Comparison of ENCODE assay signal across 9 cellular contexts in genomic region chr12:131850856-131851559, GRCh38. TPM values are rescaled to one million over a fixed set of nuclear protein-coding genes. Genes with fewer than 3 reads are reported as not detected.
DNase-seq lines count a peak whose midpoint lies in the region; ATAC-seq and TF ChIP-seq lines count a peak whose summit lies in the region.
"Had no signal": no experiment of that assay in that cellular context is flagged by ENCODE, and none has a peak within 500 bp of the region (broad histone marks: within the 10 kb centered on the region; RNA-seq: fewer than 3 reads in every experiment).

No MANE protein-coding gene starts in this region.

- peak overlapping the region; percentile 33 for H3K4me3 ChIP-seq in rectal smooth muscle tissue (ENCODE audit: low read length)

- H3K27ac Mint-ChIP-seq in Calu3 (ENCODE audit: unreplicated experiment) (no peak overlapping the region), chondrocyte (ENCODE audit: unreplicated experiment) (no peak overlapping the region)

- H3K27me3 ChIP-seq in rectal smooth muscle tissue (ENCODE audit: control insufficient read depth, insufficient read depth, low read length), result no peaks in the 10 kb centered on the region

- no peak overlapping the region for H3K27ac ChIP-seq in rectal smooth muscle tissue (ENCODE audit: low read depth, low read length)

- ATAC-seq in GM21447 (IDR thresholded peaks at IDR 0.05; ENCODE audit: unreplicated experiment), result no peak

- intact Hi-C loops in Calu3 (cut with micrococcal nuclease; ENCODE audit: unreplicated experiment), result loop anchor here (1.0 to 2.0 kb wide), 2 partner anchors 98 to 150 kb away; partner anchors contain the start of gene EP400

- H3K36me3 Mint-ChIP-seq in Calu3 (ENCODE audit: insufficient read depth, unreplicated experiment), result peaks cover 4% of the 10 kb centered on the region
- no peaks in the 10 kb centered on the region for H3K36me3 Mint-ChIP-seq in chondrocyte (ENCODE audit: low read depth)

- H3K27me3 Mint-ChIP-seq in Calu3 (ENCODE audit: unreplicated experiment) (peaks cover 34% of the 10 kb centered on the region), chondrocyte (ENCODE audit: low read depth) (no peaks in the 10 kb centered on the region)

- in situ Hi-C loops in KBM-7 (cut with MboI; ENCODE audit: low pct_unique_long_range_greater_than_20kb, low sequenced_read_pairs), result no loop called here

- H3K4me1 ChIP-seq in rectal smooth muscle tissue (ENCODE audit: control insufficient read depth, insufficient read depth, low read length), result no peaks in the 10 kb centered on the region

- H3K4me1 Mint-ChIP-seq in Calu3 (ENCODE audit: low read depth, unreplicated experiment) (peaks cover 4% of the 10 kb centered on the region), chondrocyte (ENCODE audit: low read depth) (no peaks in the 10 kb centered on the region)

- TF ChIP-seq CTCF in Calu3 (IDR thresholded peaks at IDR 0.05; ENCODE audit: unreplicated experiment) (peak; percentile 95), chondrocyte (IDR thresholded peaks at IDR 0.05) (peak; percentile 91)

- BruUV-seq in Calu3 (replicated peaks; lab: Mats Ljungman, UMichigan), result no TSS peak

- no peaks in the 10 kb centered on the region for H3K9me3 Mint-ChIP-seq in Calu3 (ENCODE audit: low read depth, unreplicated experiment)
- H3K9me3 Mint-ChIP-seq in chondrocyte (ENCODE audit: low read depth), result no peaks in the 10 kb centered on the region

- peak; percentile 96 for DNase-seq in Calu3
- peak; percentile 41 for DNase-seq in LoVo (ENCODE audit: low spot score)
- DNase-seq in chondrocyte (ENCODE audit: low spot score), result peak; percentile 95
- DNase-seq in KBM-7, result no peak
- no peak for DNase-seq in RPMI8226
- DNase-seq in GOT3 (lab: John Stamatoyannopoulos, UW), result no peak
- DNase-seq: NCI-H82 had no signal

- H3K9ac ChIP-seq in rectal smooth muscle tissue (ENCODE audit: low read length), result no peak overlapping the region

- CTCF ChIA-PET in Calu3 (lab: Charles Lee), result interaction anchor here (0.6 to 1.6 kb wide), 16 partner anchors 9 to 169 kb away, joined by 3 to 15 read pairs (median 5); partner anchors contain the start of gene EP400

- H3K36me3 ChIP-seq in rectal smooth muscle tissue (ENCODE audit: control insufficient read depth, insufficient read depth, low read length), result no peaks in the 10 kb centered on the region

- H3K4me3 Mint-ChIP-seq in Calu3 (ENCODE audit: low read depth, unreplicated experiment) (peak overlapping the region; percentile 36), chondrocyte (ENCODE audit: unreplicated experiment) (no peak overlapping the region)

RNA-seq across cellular contexts. Expression of gene MMP17, which starts 22.8 kb away (rescaled TPM):
- 0.61 and 1.4 TPM in 2 replicates for total RNA-seq in Calu3 (2022)
- total RNA-seq in chondrocyte, result 1.3 to 2.4 TPM (median 1.3 TPM) in 3 replicates

RNA-seq across cellular contexts. Expression of gene ULK1, which starts 43.4 kb away (rescaled TPM):
- total RNA-seq in Calu3 (2022) (48.7 and 48.9 TPM in 2 replicates), chondrocyte (54.2 to 65.7 TPM (median 56.1 TPM) in 3 replicates)

Comparison
In these comparisons a context has a peak if more than half of its experiments do, and no peak if none do; other contexts are left out.
1. DNase-seq: peak in Calu3 (single experiment), LoVo (single experiment) and chondrocyte (single experiment); none in KBM-7 (single experiment), RPMI8226 (single experiment) and GOT3 (single experiment).